15 cellular contexts compared by ENCODE assay signal in the genomic region with DNA sequence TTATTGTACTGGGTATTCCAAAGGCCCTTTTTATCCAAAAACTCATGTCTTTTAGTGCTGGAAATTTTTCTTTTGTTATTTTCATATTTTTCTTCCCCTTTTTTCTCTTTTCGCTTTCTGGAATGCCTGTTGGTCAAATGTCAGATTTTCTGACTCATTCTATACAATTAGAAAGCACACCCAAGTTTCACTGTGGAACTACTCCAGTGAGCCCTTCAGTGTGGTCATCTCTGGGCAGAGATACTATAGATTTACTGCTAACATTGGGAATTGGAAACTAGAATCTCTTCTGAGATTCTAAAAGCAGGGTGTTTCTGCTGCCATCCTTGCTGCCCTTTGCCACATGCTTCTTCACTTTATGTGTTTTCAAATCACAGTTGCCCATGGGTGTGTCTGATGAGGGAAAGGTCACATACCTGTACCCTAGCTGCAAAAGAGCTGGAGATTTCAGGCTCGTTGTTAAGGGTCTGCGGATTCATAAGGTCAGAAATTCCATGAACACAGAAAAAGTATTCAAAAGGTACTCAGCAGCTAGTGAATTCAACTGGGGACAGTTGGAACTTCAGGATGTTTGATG.
"Had no signal": no experiment of that assay in that cellular context is flagged by ENCODE, and none has a peak within 500 bp of the region (broad histone marks: within the 10 kb centered on the region; RNA-seq: fewer than 3 reads in every experiment).

No MANE protein-coding gene starts in this region.

- H3K27ac Mint-ChIP-seq: activated CD8-positive, alpha-beta T cell treated with anti-CD3 and anti-CD28 coated beads, Interleukin-2, amount 10 ng/mL, durations not matched to agents 7 days and 5 days; activated T-helper 1 cell treated with anti-CD3 and anti-CD28 coated beads, Interleukin-12 subunit alpha, Interleukin-12 subunit beta, Interleukin-2, Interleukin-4 antibody, amounts not matched to agents 30 ng/mL and 10 ng/mL and 1 ng/mL, durations not matched to agents 14 hours and 24 hours and 36 hours had no signal

- H3K4me3 ChIP-seq: adrenal gland, lower lobe of right lung, stomach, thoracic aorta had no signal

- H3K4me3 Mint-ChIP-seq: activated CD8-positive, alpha-beta T cell treated with anti-CD3 and anti-CD28 coated beads, Interleukin-2, amount 10 ng/mL, durations not matched to agents 7 days and 5 days; activated T-helper 1 cell treated with anti-CD3 and anti-CD28 coated beads, Interleukin-12 subunit alpha, Interleukin-12 subunit beta, Interleukin-2, Interleukin-4 antibody, amounts not matched to agents 30 ng/mL and 10 ng/mL and 1 ng/mL, durations not matched to agents 14 hours and 24 hours and 36 hours had no signal

- ATAC-seq: activated CD8-positive, alpha-beta T cell treated with anti-CD3 and anti-CD28 coated beads, Interleukin-2, amount 10 ng/mL, durations not matched to agents 7 days and 5 days; lower lobe of right lung; naive thymus-derived CD4-positive, alpha-beta T cell had no signal

- H3K9me3 Mint-ChIP-seq: activated T-helper 1 cell treated with anti-CD3 and anti-CD28 coated beads, Interleukin-12 subunit alpha, Interleukin-12 subunit beta, Interleukin-2, Interleukin-4 antibody, amounts not matched to agents 30 ng/mL and 10 ng/mL and 1 ng/mL, durations not matched to agents 14 hours and 24 hours and 36 hours; naive thymus-derived CD4-positive, alpha-beta T cell had no signal

- H3K9me3 ChIP-seq: adrenal gland, lower lobe of right lung, stomach, thoracic aorta had no signal

- H3K4me1 ChIP-seq: parathyroid adenoma had no signal

- H3K27ac ChIP-seq: adrenal gland, lower lobe of right lung, parathyroid adenoma, stomach, thoracic aorta, WERI-Rb-1 had no signal

- H3K79me2 ChIP-seq: parathyroid adenoma had no signal

- H3K27me3 ChIP-seq: adrenal gland, stomach had no signal

- H3K36me3 ChIP-seq: adrenal gland, lower lobe of right lung, stomach, thoracic aorta, WERI-Rb-1 had no signal

- H3K9ac ChIP-seq: parathyroid adenoma had no signal

- DNase-seq: activated CD4-positive, alpha-beta T cell treated with anti-CD3 and anti-CD28 coated beads for 4 hours; activated CD8-positive, alpha-beta T cell treated with anti-CD3 and anti-CD28 coated beads, Interleukin-2, amount 10 ng/mL, durations not matched to agents 7 days and 5 days; activated naive CD4-positive, alpha-beta T cell; adrenal gland; central memory CD4-positive, alpha-beta T cell; hypothalamus; lower lobe of right lung; midbrain; naive thymus-derived CD4-positive, alpha-beta T cell; stimulated activated CD4-positive, alpha-beta T cell treated with anti-CD3 and anti-CD28 coated beads, Interleukin-4, amount 100 ng/mL, for 4 hours; stomach; WERI-Rb-1 had no signal

- H3K36me3 Mint-ChIP-seq: naive thymus-derived CD4-positive, alpha-beta T cell had no signal

- H2AFZ ChIP-seq: parathyroid adenoma had no signal
